9 cellular contexts compared by ENCODE assay signal in genomic region chr5:57402761-57403160, GRCh38.
"Had no signal": no experiment of that assay in that cellular context is flagged by ENCODE, and none has a peak within 500 bp of the region (broad histone marks: within the 10 kb centered on the region; RNA-seq: fewer than 3 reads in every experiment).

No MANE protein-coding gene starts in this region.

- H3K4me1 ChIP-seq: HAP-1 had no signal

- H3K4me3 Mint-ChIP-seq: HFFc6, IgD-negative memory B cell had no signal

- H3K27ac ChIP-seq: GM23248, HL-60 had no signal

- H3K36me3 ChIP-seq: HAP-1 had no signal

- H3K27ac Mint-ChIP-seq: HFFc6, IgD-negative memory B cell had no signal

- FAIRE-seq: HepG2 had no signal

- H3K9me3 Mint-ChIP-seq: HFFc6 had no signal

- H3K9me3 ChIP-seq: HAP-1 had no signal

- ATAC-seq: HCT116, HepG2 had no signal

- DNase-seq: GM23248, GOT3, H7, HFFc6 had no signal

- H3K4me3 ChIP-seq: GM23248, HAP-1 had no signal

- H3K36me3 Mint-ChIP-seq: IgD-negative memory B cell had no signal
